In genomic region chr5:109688999-109689739, GRCh38 we compare ENCODE assay signal across 8 cellular contexts. TPM values are rescaled to one million over a fixed set of nuclear protein-coding genes. Genes with fewer than 3 reads are reported as not detected.
A peak's percentile ranks its signal among the peaks of the same experiment; 100 is the strongest.
DNase-seq lines count a peak whose midpoint lies in the region; ATAC-seq and TF ChIP-seq lines count a peak whose summit lies in the region.

No MANE protein-coding gene starts in this region.

- H3K4me1 Mint-ChIP-seq in mesothelial cell of epicardium, result peaks cover 29% of the 10 kb centered on the region

- DNase-seq in Caki2 (ENCODE audit: low read depth) (peak; percentile 93), HT-29 (ENCODE audit: low spot score) (peak; percentile 94), NOMO-1 treated with dmso at 0.1 percent for 144 hours (lab: John Stamatoyannopoulos, UW; ENCODE audit: unreplicated experiment) (peak; percentile 90), mesothelial cell of epicardium (ENCODE audit: low spot score in 2 of 2, unreplicated experiment in 2 of 2) (peak; percentile 66 to 81)
- DNase-seq in activated CD8-positive, alpha-beta memory T cell treated with anti-CD3 and anti-CD28 coated beads, Interleukin-2, amount 50 U/mL, for 1 hour (ENCODE audit: extremely low read depth), result peak; percentile 27
- DNase-seq in stimulated activated CD8-positive, alpha-beta memory T cell treated with anti-CD3 and anti-CD28 coated beads, Interleukin-2, amount 100 ng/mL, for 1 hour (ENCODE audit: low read depth in 2 of 2), result peak; percentile 38 to 55

- H3K4me1 ChIP-seq in endocrine pancreas (ENCODE audit: control insufficient read depth, insufficient read depth, low read length), result peaks cover 9% of the 10 kb centered on the region

- in situ Hi-C loops in Caki2 (cut with HindIII; ENCODE audit: low pct_unique_long_range_greater_than_20kb, low sequenced_read_pairs), result no loop called here

- H3K9me3 ChIP-seq in endocrine pancreas (ENCODE audit: control insufficient read depth, low read length), result peaks cover 3% of the 10 kb centered on the region

- H3K27me3 ChIP-seq in endocrine pancreas (ENCODE audit: control insufficient read depth, insufficient read depth, low read length), result no peaks in the 10 kb centered on the region

- H3K4me3 Mint-ChIP-seq in mesothelial cell of epicardium, result peak overlapping the region; percentile 85

- ATAC-seq in GM21360 (IDR thresholded peaks at IDR 0.05; ENCODE audit: unreplicated experiment), result peak; percentile 81

- TF ChIP-seq CTCF in mesothelial cell of epicardium (IDR thresholded peaks at IDR 0.05; ENCODE audit: unreplicated experiment), result no peak

- H3K27me3 Mint-ChIP-seq in mesothelial cell of epicardium (ENCODE audit: low read depth), result peaks cover 2% of the 10 kb centered on the region

- peaks cover 29% of the 10 kb centered on the region for H3K9me3 Mint-ChIP-seq in mesothelial cell of epicardium

- H3K27ac Mint-ChIP-seq in mesothelial cell of epicardium, result peak overlapping the region; percentile 99

- H3K36me3 Mint-ChIP-seq in mesothelial cell of epicardium, result peaks cover 3% of the 10 kb centered on the region

- peak overlapping the region; percentile 42 for H3K9ac ChIP-seq in endocrine pancreas (ENCODE audit: control insufficient read depth, insufficient read depth, low read length)

- H3K36me3 ChIP-seq in endocrine pancreas (ENCODE audit: control insufficient read depth, insufficient read depth, low read length), result no peaks in the 10 kb centered on the region

- peak overlapping the region; percentile 38 for H3K4me3 ChIP-seq in endocrine pancreas (ENCODE audit: control insufficient read depth, insufficient read depth, low read length)

RNA-seq across cellular contexts. Expression of gene MAN2A1, which starts 0.6 kb away (rescaled TPM):
- 2.6 and 5.5 TPM in 2 replicates for total RNA-seq in Caki2 (2014; rRNA removed; shearing (Covaris generic); ENCODE audit: low replicate concordance)
- 22.2 and 22.8 TPM in 2 replicates for total RNA-seq in HT-29 (2014; rRNA removed; shearing (Covaris generic))
- total RNA-seq in mesothelial cell of epicardium, result 19.1 to 21.3 TPM (median 20.0 TPM) in 3 replicates

Comparison
In these comparisons a context has a peak if more than half of its experiments do, and no peak if none do; other contexts are left out.
1. Peak in every context shown above with its lines: DNase-seq, ATAC-seq and H3K4me3 ChIP-seq.
2. DNase-seq: peak in every context shown above with its lines; median percentile 94 in HT-29; 93 in Caki2; 90 in NOMO-1 treated with dmso at 0.1 percent for 144 hours; 74 in mesothelial cell of epicardium; 46 in stimulated activated CD8-positive, alpha-beta memory T cell treated with anti-CD3 and anti-CD28 coated beads, Interleukin-2, amount 100 ng/mL, for 1 hour; 27 in activated CD8-positive, alpha-beta memory T cell treated with anti-CD3 and anti-CD28 coated beads, Interleukin-2, amount 50 U/mL, for 1 hour.